ENCODE assay signal across 22 cellular contexts in the genomic region with DNA sequence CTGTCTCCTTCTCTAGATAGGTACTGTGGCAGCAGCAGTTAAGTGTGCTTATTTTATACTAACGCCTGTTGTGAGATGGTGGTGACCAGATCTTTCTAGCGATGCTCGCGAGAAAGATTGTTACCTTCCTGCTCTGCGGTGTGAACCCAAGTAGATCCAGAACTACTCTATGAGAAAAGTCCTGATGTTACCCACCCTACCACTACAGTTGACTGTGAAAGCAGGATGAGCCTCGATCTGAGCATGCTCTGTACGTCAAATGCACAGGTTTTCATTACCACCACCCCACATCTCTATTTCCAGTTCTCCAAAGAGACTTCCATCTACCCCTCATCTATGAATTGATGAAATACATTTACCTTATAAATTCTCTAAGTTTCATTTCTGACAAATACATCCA.
"Had no signal": no experiment of that assay in that cellular context is flagged by ENCODE, and none has a peak within 500 bp of the region (broad histone marks: within the 10 kb centered on the region; RNA-seq: fewer than 3 reads in every experiment).

No MANE protein-coding gene starts in this region.

- H3K4me1 Mint-ChIP-seq: mesothelial cell of epicardium, nephron had no signal

- H3K27me3 Mint-ChIP-seq: activated CD4-positive, alpha-beta T cell treated with anti-CD3 and anti-CD28 coated beads, Interleukin-2, amount 10 ng/mL, durations not matched to agents 24 days and 14 days; activated naive CD4-positive, alpha-beta T cell treated with anti-CD3 and anti-CD28 coated beads, Interleukin-2, amount 50 U/mL, for 24 hours; stimulated activated naive CD8-positive, alpha-beta T cell treated with anti-CD3 and anti-CD28 coated beads, Interleukin-15, amount 100 ng/mL, for 72 hours had no signal

- H3K9me3 ChIP-seq: esophagus muscularis mucosa, gastrocnemius medialis, left ventricle myocardium inferior, pancreas, psoas muscle, right atrium auricular region, tibial nerve had no signal

- H3K27ac ChIP-seq: esophagus muscularis mucosa, gastrocnemius medialis, left ventricle myocardium inferior, pancreas, psoas muscle, right atrium auricular region, tibial nerve had no signal

- H3K27ac Mint-ChIP-seq: activated CD4-positive, alpha-beta T cell treated with anti-CD3 and anti-CD28 coated beads, Interleukin-2, amount 10 ng/mL, durations not matched to agents 24 days and 14 days; activated naive CD4-positive, alpha-beta T cell treated with anti-CD3 and anti-CD28 coated beads, Interleukin-2, amount 50 U/mL, for 24 hours; mesothelial cell of epicardium; nephron; stimulated activated naive CD8-positive, alpha-beta T cell treated with anti-CD3 and anti-CD28 coated beads, Interleukin-15, amount 100 ng/mL, for 72 hours had no signal

- H3K36me3 ChIP-seq: pancreas had no signal

- H3K4me3 Mint-ChIP-seq: activated CD4-positive, alpha-beta T cell treated with anti-CD3 and anti-CD28 coated beads, Interleukin-2, amount 10 ng/mL, durations not matched to agents 24 days and 14 days; activated naive CD4-positive, alpha-beta T cell treated with anti-CD3 and anti-CD28 coated beads, Interleukin-2, amount 50 U/mL, for 24 hours; activated T-cell treated with anti-CD3 and anti-CD28 coated beads, Interleukin-2, amount 50 U/mL, for 4 hours; mesothelial cell of epicardium; nephron; stimulated activated naive CD8-positive, alpha-beta T cell treated with anti-CD3 and anti-CD28 coated beads, Interleukin-15, amount 100 ng/mL, for 72 hours had no signal

- H3K9me3 Mint-ChIP-seq: activated CD4-positive, alpha-beta T cell treated with anti-CD3 and anti-CD28 coated beads, Interleukin-2, amount 10 ng/mL, durations not matched to agents 24 days and 14 days; activated naive CD4-positive, alpha-beta T cell treated with anti-CD3 and anti-CD28 coated beads, Interleukin-2, amount 50 U/mL, for 24 hours; activated T-cell treated with anti-CD3 and anti-CD28 coated beads, Interleukin-2, amount 50 U/mL, for 4 hours; mesothelial cell of epicardium; nephron; stimulated activated naive CD8-positive, alpha-beta T cell treated with anti-CD3 and anti-CD28 coated beads, Interleukin-15, amount 100 ng/mL, for 72 hours had no signal

- ATAC-seq: activated T-cell treated with anti-CD3 and anti-CD28 coated beads, Interleukin-2, amount 50 U/mL, for 4 hours; gastrocnemius medialis; pancreas; psoas muscle; stimulated activated naive CD8-positive, alpha-beta T cell treated with anti-CD3 and anti-CD28 coated beads, Interleukin-15, amount 100 ng/mL, for 72 hours had no signal

- DNase-seq: activated CD4-positive, alpha-beta T cell treated with anti-CD3 and anti-CD28 coated beads, Interleukin-2, amount 10 ng/mL, durations not matched to agents 24 days and 14 days; activated CD8-positive, alpha-beta memory T cell treated with anti-CD3 and anti-CD28 coated beads, Interleukin-2, amount 50 U/mL, for 48 hours; activated effector memory CD4-positive, alpha-beta T cell treated with Interleukin-2 at 50 U/mL for 16 hours; activated T-cell treated with anti-CD3 and anti-CD28 coated beads, Interleukin-2, amount 50 U/mL, for 4 hours; central memory CD4-positive, alpha-beta T cell; gastrocnemius medialis; hypothalamus; left ventricle myocardium inferior; pancreas; psoas muscle; stimulated activated CD4-positive, alpha-beta T cell treated with anti-CD3 and anti-CD28 coated beads, Interleukin-12 subunit alpha, Interleukin-12 subunit beta, amount 100 ng/mL, for 4 hours; stimulated activated CD4-positive, alpha-beta T cell treated with anti-CD3 and anti-CD28 coated beads, Interleukin-4, amount 100 ng/mL, for 4 hours; stimulated activated naive CD8-positive, alpha-beta T cell treated with anti-CD3 and anti-CD28 coated beads, Interleukin-15, amount 100 ng/mL, for 72 hours had no signal

- H3K4me1 ChIP-seq: gastrocnemius medialis, pancreas, psoas muscle, right atrium auricular region had no signal

- FAIRE-seq: astrocyte, colon, pancreas, urothelium cell line had no signal

- H3K27me3 ChIP-seq: esophagus muscularis mucosa, gastrocnemius medialis, pancreas, right atrium auricular region, tibial nerve had no signal

- H3K4me3 ChIP-seq: esophagus muscularis mucosa, gastrocnemius medialis, left ventricle myocardium inferior, pancreas, psoas muscle, right atrium auricular region, tibial nerve had no signal
